1 cellular context compared by ENCODE assay signal in the genomic region with DNA sequence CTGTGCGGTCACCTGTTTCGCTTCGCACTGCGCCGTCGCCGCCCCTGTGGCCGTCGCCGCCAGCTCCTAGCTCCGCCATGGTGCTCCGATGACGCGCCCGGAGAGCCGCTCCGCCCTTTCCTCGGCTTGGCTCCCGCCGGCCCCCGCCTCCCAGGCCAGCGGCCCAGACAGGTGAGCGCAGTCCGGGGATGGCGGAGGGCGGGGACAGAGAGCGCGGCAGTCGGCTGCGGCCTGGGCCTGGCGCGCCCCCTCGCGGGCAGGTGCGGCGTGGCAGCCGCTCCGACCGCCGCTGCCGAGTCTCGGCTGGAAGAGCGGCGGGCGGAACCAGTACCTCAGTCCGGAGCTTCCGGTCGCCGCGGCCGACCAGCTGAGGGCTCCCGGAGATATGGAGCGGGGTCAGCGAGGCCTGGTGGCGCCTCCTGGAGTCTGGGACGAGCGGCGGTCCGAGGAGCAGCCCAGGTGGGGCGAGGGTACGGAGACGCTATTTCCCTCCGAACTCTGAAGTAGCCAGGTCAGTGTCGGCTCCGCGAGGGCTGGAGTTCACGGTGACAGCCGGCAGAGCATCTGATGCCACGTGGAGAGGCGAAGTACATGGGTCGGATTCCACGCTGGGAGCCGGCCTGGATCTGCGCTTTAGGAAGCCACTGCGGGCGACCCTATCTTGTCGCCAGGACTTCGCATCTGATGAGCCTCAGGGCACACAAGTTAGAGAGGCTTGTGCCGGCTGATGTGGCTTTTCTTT.
A peak's percentile ranks its signal among the peaks of the same experiment; 100 is the strongest.
TF ChIP-seq lines count a peak whose summit lies in the region.

A gene (minus strand): TSS at position 93 of the 742 bp plus-strand sequence. CDS start 14 bp downstream, at position 79.

TF ChIP-seq in WTC11, 78 proteins besides CTCF, POLR2A, EP300 and RAD21 (continued from another document):
- TF ChIP-seq, protein P1, sequence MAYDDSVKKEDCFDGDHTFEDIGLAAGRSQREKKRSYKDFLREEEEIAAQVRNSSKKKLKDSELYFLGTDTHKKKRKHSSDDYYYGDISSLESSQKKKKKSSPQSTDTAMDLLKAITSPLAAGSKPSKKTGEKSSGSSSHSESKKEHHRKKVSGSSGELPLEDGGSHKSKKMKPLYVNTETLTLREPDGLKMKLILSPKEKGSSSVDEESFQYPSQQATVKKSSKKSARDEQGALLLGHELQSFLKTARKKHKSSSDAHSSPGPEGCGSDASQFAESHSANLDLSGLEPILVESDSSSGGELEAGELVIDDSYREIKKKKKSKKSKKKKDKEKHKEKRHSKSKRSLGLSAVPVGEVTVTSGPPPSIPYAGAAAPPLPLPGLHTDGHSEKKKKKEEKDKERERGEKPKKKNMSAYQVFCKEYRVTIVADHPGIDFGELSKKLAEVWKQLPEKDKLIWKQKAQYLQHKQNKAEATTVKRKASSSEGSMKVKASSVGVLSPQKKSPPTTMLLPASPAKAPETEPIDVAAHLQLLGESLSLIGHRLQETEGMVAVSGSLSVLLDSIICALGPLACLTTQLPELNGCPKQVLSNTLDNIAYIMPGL (CRISPR knock-in tag; IDR thresholded peaks at IDR 0.05) = peak; percentile 99
- TF ChIP-seq, protein P2, sequence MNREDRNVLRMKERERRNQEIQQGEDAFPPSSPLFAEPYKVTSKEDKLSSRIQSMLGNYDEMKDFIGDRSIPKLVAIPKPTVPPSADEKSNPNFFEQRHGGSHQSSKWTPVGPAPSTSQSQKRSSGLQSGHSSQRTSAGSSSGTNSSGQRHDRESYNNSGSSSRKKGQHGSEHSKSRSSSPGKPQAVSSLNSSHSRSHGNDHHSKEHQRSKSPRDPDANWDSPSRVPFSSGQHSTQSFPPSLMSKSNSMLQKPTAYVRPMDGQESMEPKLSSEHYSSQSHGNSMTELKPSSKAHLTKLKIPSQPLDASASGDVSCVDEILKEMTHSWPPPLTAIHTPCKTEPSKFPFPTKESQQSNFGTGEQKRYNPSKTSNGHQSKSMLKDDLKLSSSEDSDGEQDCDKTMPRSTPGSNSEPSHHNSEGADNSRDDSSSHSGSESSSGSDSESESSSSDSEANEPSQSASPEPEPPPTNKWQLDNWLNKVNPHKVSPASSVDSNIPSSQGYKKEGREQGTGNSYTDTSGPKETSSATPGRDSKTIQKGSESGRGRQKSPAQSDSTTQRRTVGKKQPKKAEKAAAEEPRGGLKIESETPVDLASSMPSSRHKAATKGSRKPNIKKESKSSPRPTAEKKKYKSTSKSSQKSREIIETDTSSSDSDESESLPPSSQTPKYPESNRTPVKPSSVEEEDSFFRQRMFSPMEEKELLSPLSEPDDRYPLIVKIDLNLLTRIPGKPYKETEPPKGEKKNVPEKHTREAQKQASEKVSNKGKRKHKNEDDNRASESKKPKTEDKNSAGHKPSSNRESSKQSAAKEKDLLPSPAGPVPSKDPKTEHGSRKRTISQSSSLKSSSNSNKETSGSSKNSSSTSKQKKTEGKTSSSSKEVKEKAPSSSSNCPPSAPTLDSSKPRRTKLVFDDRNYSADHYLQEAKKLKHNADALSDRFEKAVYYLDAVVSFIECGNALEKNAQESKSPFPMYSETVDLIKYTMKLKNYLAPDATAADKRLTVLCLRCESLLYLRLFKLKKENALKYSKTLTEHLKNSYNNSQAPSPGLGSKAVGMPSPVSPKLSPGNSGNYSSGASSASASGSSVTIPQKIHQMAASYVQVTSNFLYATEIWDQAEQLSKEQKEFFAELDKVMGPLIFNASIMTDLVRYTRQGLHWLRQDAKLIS (CRISPR knock-in tag; IDR thresholded peaks at IDR 0.05; ENCODE audit: borderline replicate concordance) = peak; percentile 91; the same call in 1 of the 2 replicates
- TF ChIP-seq, protein P3, sequence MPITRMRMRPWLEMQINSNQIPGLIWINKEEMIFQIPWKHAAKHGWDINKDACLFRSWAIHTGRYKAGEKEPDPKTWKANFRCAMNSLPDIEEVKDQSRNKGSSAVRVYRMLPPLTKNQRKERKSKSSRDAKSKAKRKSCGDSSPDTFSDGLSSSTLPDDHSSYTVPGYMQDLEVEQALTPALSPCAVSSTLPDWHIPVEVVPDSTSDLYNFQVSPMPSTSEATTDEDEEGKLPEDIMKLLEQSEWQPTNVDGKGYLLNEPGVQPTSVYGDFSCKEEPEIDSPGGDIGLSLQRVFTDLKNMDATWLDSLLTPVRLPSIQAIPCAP (CRISPR knock-in tag; IDR thresholded peaks at IDR 0.05) = peak; percentile 15; the same call in 1 of the 2 replicates
- TF ChIP-seq, protein P4, sequence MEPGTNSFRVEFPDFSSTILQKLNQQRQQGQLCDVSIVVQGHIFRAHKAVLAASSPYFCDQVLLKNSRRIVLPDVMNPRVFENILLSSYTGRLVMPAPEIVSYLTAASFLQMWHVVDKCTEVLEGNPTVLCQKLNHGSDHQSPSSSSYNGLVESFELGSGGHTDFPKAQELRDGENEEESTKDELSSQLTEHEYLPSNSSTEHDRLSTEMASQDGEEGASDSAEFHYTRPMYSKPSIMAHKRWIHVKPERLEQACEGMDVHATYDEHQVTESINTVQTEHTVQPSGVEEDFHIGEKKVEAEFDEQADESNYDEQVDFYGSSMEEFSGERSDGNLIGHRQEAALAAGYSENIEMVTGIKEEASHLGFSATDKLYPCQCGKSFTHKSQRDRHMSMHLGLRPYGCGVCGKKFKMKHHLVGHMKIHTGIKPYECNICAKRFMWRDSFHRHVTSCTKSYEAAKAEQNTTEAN (CRISPR knock-in tag; IDR thresholded peaks at IDR 0.05) = peak; percentile 90
- peak; percentile 74; the same call in 1 of the 2 replicates for TF ChIP-seq ESRRA (CRISPR knock-in tag; IDR thresholded peaks at IDR 0.05; ENCODE audit: borderline replicate concordance)
- TF ChIP-seq ETV6 (CRISPR knock-in tag; IDR thresholded peaks at IDR 0.05) = peak; percentile 68
- peak; percentile 81; the same call in 1 of the 2 replicates for TF ChIP-seq NFE2L1 (CRISPR knock-in tag; IDR thresholded peaks at IDR 0.05)
- peak; percentile 83; the same call in 1 of the 2 replicates for TF ChIP-seq CBFB (CRISPR knock-in tag; IDR thresholded peaks at IDR 0.05; ENCODE audit: low read depth)
- TF ChIP-seq, protein P5, sequence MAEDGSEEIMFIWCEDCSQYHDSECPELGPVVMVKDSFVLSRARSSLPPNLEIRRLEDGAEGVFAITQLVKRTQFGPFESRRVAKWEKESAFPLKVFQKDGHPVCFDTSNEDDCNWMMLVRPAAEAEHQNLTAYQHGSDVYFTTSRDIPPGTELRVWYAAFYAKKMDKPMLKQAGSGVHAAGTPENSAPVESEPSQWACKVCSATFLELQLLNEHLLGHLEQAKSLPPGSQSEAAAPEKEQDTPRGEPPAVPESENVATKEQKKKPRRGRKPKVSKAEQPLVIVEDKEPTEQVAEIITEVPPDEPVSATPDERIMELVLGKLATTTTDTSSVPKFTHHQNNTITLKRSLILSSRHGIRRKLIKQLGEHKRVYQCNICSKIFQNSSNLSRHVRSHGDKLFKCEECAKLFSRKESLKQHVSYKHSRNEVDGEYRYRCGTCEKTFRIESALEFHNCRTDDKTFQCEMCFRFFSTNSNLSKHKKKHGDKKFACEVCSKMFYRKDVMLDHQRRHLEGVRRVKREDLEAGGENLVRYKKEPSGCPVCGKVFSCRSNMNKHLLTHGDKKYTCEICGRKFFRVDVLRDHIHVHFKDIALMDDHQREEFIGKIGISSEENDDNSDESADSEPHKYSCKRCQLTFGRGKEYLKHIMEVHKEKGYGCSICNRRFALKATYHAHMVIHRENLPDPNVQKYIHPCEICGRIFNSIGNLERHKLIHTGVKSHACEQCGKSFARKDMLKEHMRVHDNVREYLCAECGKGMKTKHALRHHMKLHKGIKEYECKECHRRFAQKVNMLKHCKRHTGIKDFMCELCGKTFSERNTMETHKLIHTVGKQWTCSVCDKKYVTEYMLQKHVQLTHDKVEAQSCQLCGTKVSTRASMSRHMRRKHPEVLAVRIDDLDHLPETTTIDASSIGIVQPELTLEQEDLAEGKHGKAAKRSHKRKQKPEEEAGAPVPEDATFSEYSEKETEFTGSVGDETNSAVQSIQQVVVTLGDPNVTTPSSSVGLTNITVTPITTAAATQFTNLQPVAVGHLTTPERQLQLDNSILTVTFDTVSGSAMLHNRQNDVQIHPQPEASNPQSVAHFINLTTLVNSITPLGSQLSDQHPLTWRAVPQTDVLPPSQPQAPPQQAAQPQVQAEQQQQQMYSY (CRISPR knock-in tag; IDR thresholded peaks at IDR 0.05) = peak; percentile 77
- no peak for TF ChIP-seq NR1H2 (CRISPR knock-in tag; IDR thresholded peaks at IDR 0.05)
- peak; percentile 18; the same call in 1 of the 2 replicates for TF ChIP-seq CREB1 (CRISPR knock-in tag; IDR thresholded peaks at IDR 0.05)
- 0 out of 2 replicates have a peak, but pooled peaks have one; percentile 3 for TF ChIP-seq ZNF423 (CRISPR knock-in tag; IDR thresholded peaks at IDR 0.05)
- TF ChIP-seq, protein P6, sequence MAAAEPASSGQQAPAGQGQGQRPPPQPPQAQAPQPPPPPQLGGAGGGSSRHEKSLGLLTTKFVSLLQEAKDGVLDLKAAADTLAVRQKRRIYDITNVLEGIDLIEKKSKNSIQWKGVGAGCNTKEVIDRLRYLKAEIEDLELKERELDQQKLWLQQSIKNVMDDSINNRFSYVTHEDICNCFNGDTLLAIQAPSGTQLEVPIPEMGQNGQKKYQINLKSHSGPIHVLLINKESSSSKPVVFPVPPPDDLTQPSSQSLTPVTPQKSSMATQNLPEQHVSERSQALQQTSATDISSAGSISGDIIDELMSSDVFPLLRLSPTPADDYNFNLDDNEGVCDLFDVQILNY (CRISPR knock-in tag; IDR thresholded peaks at IDR 0.05) = peak; percentile 86
- TF ChIP-seq SP1 (CRISPR knock-in tag; conservative IDR thresholded peaks at IDR 0.05) = peak; percentile 83
- TF ChIP-seq, protein P7, sequence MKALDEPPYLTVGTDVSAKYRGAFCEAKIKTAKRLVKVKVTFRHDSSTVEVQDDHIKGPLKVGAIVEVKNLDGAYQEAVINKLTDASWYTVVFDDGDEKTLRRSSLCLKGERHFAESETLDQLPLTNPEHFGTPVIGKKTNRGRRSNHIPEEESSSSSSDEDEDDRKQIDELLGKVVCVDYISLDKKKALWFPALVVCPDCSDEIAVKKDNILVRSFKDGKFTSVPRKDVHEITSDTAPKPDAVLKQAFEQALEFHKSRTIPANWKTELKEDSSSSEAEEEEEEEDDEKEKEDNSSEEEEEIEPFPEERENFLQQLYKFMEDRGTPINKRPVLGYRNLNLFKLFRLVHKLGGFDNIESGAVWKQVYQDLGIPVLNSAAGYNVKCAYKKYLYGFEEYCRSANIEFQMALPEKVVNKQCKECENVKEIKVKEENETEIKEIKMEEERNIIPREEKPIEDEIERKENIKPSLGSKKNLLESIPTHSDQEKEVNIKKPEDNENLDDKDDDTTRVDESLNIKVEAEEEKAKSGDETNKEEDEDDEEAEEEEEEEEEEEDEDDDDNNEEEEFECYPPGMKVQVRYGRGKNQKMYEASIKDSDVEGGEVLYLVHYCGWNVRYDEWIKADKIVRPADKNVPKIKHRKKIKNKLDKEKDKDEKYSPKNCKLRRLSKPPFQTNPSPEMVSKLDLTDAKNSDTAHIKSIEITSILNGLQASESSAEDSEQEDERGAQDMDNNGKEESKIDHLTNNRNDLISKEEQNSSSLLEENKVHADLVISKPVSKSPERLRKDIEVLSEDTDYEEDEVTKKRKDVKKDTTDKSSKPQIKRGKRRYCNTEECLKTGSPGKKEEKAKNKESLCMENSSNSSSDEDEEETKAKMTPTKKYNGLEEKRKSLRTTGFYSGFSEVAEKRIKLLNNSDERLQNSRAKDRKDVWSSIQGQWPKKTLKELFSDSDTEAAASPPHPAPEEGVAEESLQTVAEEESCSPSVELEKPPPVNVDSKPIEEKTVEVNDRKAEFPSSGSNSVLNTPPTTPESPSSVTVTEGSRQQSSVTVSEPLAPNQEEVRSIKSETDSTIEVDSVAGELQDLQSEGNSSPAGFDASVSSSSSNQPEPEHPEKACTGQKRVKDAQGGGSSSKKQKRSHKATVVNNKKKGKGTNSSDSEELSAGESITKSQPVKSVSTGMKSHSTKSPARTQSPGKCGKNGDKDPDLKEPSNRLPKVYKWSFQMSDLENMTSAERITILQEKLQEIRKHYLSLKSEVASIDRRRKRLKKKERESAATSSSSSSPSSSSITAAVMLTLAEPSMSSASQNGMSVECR (CRISPR knock-in tag; IDR thresholded peaks at IDR 0.05; ENCODE audit: borderline replicate concordance) = no peak
- peak; percentile 88 for TF ChIP-seq TP53 (CRISPR knock-in tag; IDR thresholded peaks at IDR 0.05)
- TF ChIP-seq SMAD3 (CRISPR knock-in tag; IDR thresholded peaks at IDR 0.05; ENCODE audit: borderline replicate concordance) = peak; percentile 10; the same call in 1 of the 2 replicates
- no peak for TF ChIP-seq ZNF416 (CRISPR knock-in tag; IDR thresholded peaks at IDR 0.05)
- TF ChIP-seq, protein P8, sequence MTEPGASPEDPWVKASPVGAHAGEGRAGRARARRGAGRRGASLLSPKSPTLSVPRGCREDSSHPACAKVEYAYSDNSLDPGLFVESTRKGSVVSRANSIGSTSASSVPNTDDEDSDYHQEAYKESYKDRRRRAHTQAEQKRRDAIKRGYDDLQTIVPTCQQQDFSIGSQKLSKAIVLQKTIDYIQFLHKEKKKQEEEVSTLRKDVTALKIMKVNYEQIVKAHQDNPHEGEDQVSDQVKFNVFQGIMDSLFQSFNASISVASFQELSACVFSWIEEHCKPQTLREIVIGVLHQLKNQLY (CRISPR knock-in tag; IDR thresholded peaks at IDR 0.05) = peak; percentile 25; the same call in 1 of the 2 replicates
